6 cellular contexts compared by ENCODE assay signal in genomic region chr11:77422690-77423089, GRCh38.
"Had no signal": no experiment of that assay in that cellular context is flagged by ENCODE, and none has a peak within 500 bp of the region (broad histone marks: within the 10 kb centered on the region; RNA-seq: fewer than 3 reads in every experiment).

No MANE protein-coding gene starts in this region.

- H3K27me3 Mint-ChIP-seq: IgD-negative memory B cell had no signal

- H3K4me3 Mint-ChIP-seq: H9, IgD-negative memory B cell had no signal

- H3K4me2 ChIP-seq: KMS-11 had no signal

- H3K27ac Mint-ChIP-seq: IgD-negative memory B cell had no signal

- H3K9me3 Mint-ChIP-seq: H9 had no signal

- H3K27ac ChIP-seq: GM23248, KMS-11 had no signal

- H3K4me3 ChIP-seq: GM23248 had no signal

- DNase-seq: GM23248, H9, HCEC 1CT, KBM-7 had no signal

- H2AFZ ChIP-seq: GM23248 had no signal
